Comparison of ENCODE assay signal across 9 cellular contexts in the genomic region with DNA sequence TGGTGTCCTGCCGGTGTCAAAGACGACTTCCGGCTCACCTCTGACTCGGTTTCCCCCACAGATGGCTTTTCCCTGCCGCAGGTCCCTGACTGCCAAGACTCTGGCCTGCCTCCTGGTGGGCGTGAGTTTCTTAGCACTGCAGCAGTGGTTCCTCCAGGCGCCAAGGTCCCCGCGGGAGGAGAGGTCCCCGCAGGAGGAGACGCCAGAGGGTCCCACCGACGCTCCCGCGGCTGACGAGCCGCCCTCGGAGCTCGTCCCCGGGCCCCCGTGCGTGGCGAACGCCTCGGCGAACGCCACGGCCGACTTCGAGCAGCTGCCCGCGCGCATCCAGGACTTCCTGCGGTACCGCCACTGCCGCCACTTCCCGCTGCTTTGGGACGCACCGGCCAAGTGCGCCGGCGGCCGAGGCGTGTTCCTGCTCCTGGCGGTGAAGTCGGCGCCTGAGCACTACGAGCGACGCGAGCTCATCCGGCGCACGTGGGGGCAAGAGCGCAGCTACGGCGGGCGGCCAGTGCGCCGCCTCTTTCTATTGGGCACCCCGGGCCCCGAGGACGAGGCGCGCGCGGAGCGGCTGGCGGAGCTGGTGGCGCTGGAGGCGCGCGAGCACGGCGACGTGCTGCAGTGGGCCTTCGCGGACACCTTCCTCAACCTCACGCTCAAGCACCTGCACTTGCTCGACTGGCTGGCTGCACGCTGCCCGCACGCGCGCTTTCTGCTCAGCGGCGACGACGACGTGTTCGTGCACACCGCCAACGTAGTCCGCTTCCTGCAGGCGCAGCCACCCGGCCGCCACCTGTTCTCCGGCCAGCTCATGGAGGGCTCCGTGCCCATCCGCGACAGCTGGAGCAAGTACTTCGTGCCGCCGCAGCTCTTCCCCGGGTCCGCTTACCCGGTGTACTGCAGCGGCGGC. TPM values are rescaled to one million over a fixed set of nuclear protein-coding genes. Genes with fewer than 3 reads are reported as not detected.
DNase-seq lines count a peak whose midpoint lies in the region; ATAC-seq and TF ChIP-seq lines count a peak whose summit lies in the region.
"Had no signal": no experiment of that assay in that cellular context is flagged by ENCODE, and none has a peak within 500 bp of the region (broad histone marks: within the 10 kb centered on the region; RNA-seq: fewer than 3 reads in every experiment).

No MANE protein-coding gene starts in this region.

- no peaks in the 10 kb centered on the region for H3K36me3 Mint-ChIP-seq in naive thymus-derived CD8-positive, alpha-beta T cell

- H3K4me3 ChIP-seq in SJSA1 (no peak overlapping the region), esophagus muscularis mucosa (peak overlapping the region; percentile 41 to 55 (median 46))

- TF ChIP-seq CTCF in GM12873 (IDR thresholded peaks at IDR 0.05; ENCODE audit: insufficient read depth, low read depth, low read length, missing control alignments) (peak; percentile 54), esophagus muscularis mucosa (IDR thresholded peaks at IDR 0.05) (peak in 1 of 3 experiments; percentile 34)

- peaks cover 19% of the 10 kb centered on the region for H3K4me1 ChIP-seq in SJSA1 (replicated peaks)
- peaks cover 7 to 14% (median 12%) of the 10 kb centered on the region in 4 donors for H3K4me1 ChIP-seq in esophagus muscularis mucosa

- H3K27ac ChIP-seq in SJSA1, result peak overlapping the region; percentile 51; the same call in 1 of the 2 replicates
- H3K27ac ChIP-seq in esophagus muscularis mucosa (replicated peaks in 1 of 4), result no peak overlapping the region

- H3K27me3 ChIP-seq in SJSA1 (replicated peaks), result no peaks in the 10 kb centered on the region
- peaks cover 0 to 71% (median 18%) of the 10 kb centered on the region in 4 donors for H3K27me3 ChIP-seq in esophagus muscularis mucosa

- peak overlapping the region in 1 of 10 donors; percentile 26 for H3K27ac Mint-ChIP-seq in naive thymus-derived CD8-positive, alpha-beta T cell

- peaks cover 25 to 72% (median 50%) of the 10 kb centered on the region in 5 donors for H3K27me3 Mint-ChIP-seq in naive thymus-derived CD8-positive, alpha-beta T cell

- intact Hi-C loops in esophagus muscularis mucosa (cut with DNase I), result no loop called here

- no peak for TF ChIP-seq EP300 in esophagus muscularis mucosa (IDR thresholded peaks at IDR 0.05)

- no peak for TF ChIP-seq POLR2A in esophagus muscularis mucosa (IDR thresholded peaks at IDR 0.05; ENCODE audit: low read depth)

- POLR2A ChIA-PET in naive thymus-derived CD8-positive, alpha-beta T cell (lab: Charles Lee), result no interaction called here

- peak; percentile 89 to 91 for ATAC-seq in naive thymus-derived CD8-positive, alpha-beta T cell
- no peak for ATAC-seq in GM21786 (IDR thresholded peaks at IDR 0.05; ENCODE audit: unreplicated experiment)
- no peak for ATAC-seq in HG03571 (IDR thresholded peaks at IDR 0.05; ENCODE audit: unreplicated experiment)
- no peak for ATAC-seq in HG02642 (IDR thresholded peaks at IDR 0.05; ENCODE audit: poor library complexity, unreplicated experiment)

- H3K9me3 ChIP-seq in SJSA1 (replicated peaks) (no peaks in the 10 kb centered on the region), esophagus muscularis mucosa (no peaks in the 10 kb centered on the region)

- peaks cover 0 to 2% (median 0%) of the 10 kb centered on the region in 9 donors for H3K9me3 Mint-ChIP-seq in naive thymus-derived CD8-positive, alpha-beta T cell
- H3K9me3 Mint-ChIP-seq: activated B cell treated with CpG ODN at 0.5 μM for 24 hours had no signal

- H3K4me1 Mint-ChIP-seq in naive thymus-derived CD8-positive, alpha-beta T cell, result peaks cover 4 to 13% (median 9%) of the 10 kb centered on the region in 4 donors

- H3K36me3 ChIP-seq in SJSA1 (no peaks in the 10 kb centered on the region), esophagus muscularis mucosa (no peaks in the 10 kb centered on the region)

- H3K4me3 Mint-ChIP-seq in naive thymus-derived CD8-positive, alpha-beta T cell, result peak overlapping the region in 9 of 10 donors; percentile 22 to 77 (median 63)

- 7% methylated on average over 23 of the region's 109 CpGs for WGBS in esophagus muscularis mucosa

- DNase-seq in SJSA1 (ENCODE audit: low read depth in 1 of 2, low spot score in 2 of 2) (peak in 1 of 2 experiments; percentile 10), esophagus muscularis mucosa (ENCODE audit: extremely low spot score) (no peak), NCI-H1436 treated with DMSO at 0.1 percent for 48 hours (lab: John Stamatoyannopoulos, UW) (no peak)
- DNase-seq in naive thymus-derived CD8-positive, alpha-beta T cell, result peak in 5 of 10 donors; percentile 17 to 38 (median 29)
- DNase-seq: activated B cell treated with CpG ODN at 0.5 μM for 24 hours had no signal

RNA-seq across cellular contexts. Expression of a gene that starts 5.5 kb away (rescaled TPM):
- total RNA-seq in SJSA1 (2014; rRNA removed; shearing (Covaris generic)), result 0.58 TPM in 1 of 2 replicates, not detected in the other
- total RNA-seq in esophagus muscularis mucosa, result under 1 TPM in 1 of 4 donors, not detected in 3; 0.17 TPM
- total RNA-seq in naive thymus-derived CD8-positive, alpha-beta T cell, result not detected
- polyA plus RNA-seq in naive thymus-derived CD8-positive, alpha-beta T cell, result not detected
- total RNA-seq: activated B cell treated with CpG ODN at 0.5 μM for 24 hours had no signal

RNA-seq across cellular contexts. Expression of a gene that starts 27.0 kb away (rescaled TPM):
- total RNA-seq in SJSA1 (2014; rRNA removed; shearing (Covaris generic)), result 8.7 and 10.4 TPM in 2 replicates
- total RNA-seq in esophagus muscularis mucosa, result 10 to 100 TPM in 1 of 4 donors, 1 to 10 TPM in 3; 4.0 to 11.3 (median 6.0) TPM
- total RNA-seq in naive thymus-derived CD8-positive, alpha-beta T cell, result 1 to 10 TPM; 9.5 to 9.9 TPM
- polyA plus RNA-seq in naive thymus-derived CD8-positive, alpha-beta T cell, result 10 to 100 TPM in 1 of 3 donors, 1 to 10 TPM in 2; 6.2 to 13.1 (median 7.5) TPM

Comparison
In these comparisons a context has a peak if more than half of its experiments do, and no peak if none do; other contexts are left out.
1. ATAC-seq: peak in naive thymus-derived CD8-positive, alpha-beta T cell (2 of 2); none in GM21786 (single experiment), HG03571 (single experiment) and HG02642 (single experiment).